ENCODE assay signal across 18 cellular contexts in genomic region chr5:173494446-173494845, GRCh38.
"Had no signal": no experiment of that assay in that cellular context is flagged by ENCODE, and none has a peak within 500 bp of the region (broad histone marks: within the 10 kb centered on the region; RNA-seq: fewer than 3 reads in every experiment).

No MANE protein-coding gene starts in this region.

- H3K9me3 Mint-ChIP-seq: activated CD4-positive, alpha-beta memory T cell treated with anti-CD3 and anti-CD28 coated beads for 36 hours; activated naive CD4-positive, alpha-beta T cell treated with anti-CD3 and anti-CD28 coated beads, Interleukin-2, amount 50 U/mL, for 24 hours had no signal

- H3K4me3 ChIP-seq: body of pancreas, coronary artery, lung, smooth muscle cell, suprapubic skin, upper lobe of left lung had no signal

- H3K9me3 ChIP-seq: body of pancreas, suprapubic skin, upper lobe of left lung had no signal

- H3K27me3 ChIP-seq: body of pancreas, upper lobe of left lung had no signal

- H3K36me3 Mint-ChIP-seq: activated CD4-positive, alpha-beta memory T cell treated with anti-CD3 and anti-CD28 coated beads for 36 hours; activated CD8-positive, alpha-beta memory T cell treated with anti-CD3 and anti-CD28 coated beads, Interleukin-2, amount 10 ng/mL, durations not matched to agents 7 days and 5 days; activated naive CD4-positive, alpha-beta T cell treated with anti-CD3 and anti-CD28 coated beads, Interleukin-2, amount 50 U/mL, for 24 hours had no signal

- H3K27ac ChIP-seq: body of pancreas, foreskin keratinocyte, suprapubic skin, upper lobe of left lung had no signal

- H3K4me2 ChIP-seq: smooth muscle cell had no signal

- H3K4me1 ChIP-seq: foreskin keratinocyte, upper lobe of left lung had no signal

- H3K4me1 Mint-ChIP-seq: activated CD4-positive, alpha-beta T cell treated with anti-CD3 and anti-CD28 coated beads for 36 hours; activated CD8-positive, alpha-beta memory T cell treated with anti-CD3 and anti-CD28 coated beads, Interleukin-2, amount 10 ng/mL, durations not matched to agents 7 days and 5 days; activated naive CD4-positive, alpha-beta T cell treated with anti-CD3 and anti-CD28 coated beads, Interleukin-2, amount 50 U/mL, for 24 hours; T-helper 17 cell had no signal

- H3K36me3 ChIP-seq: suprapubic skin, upper lobe of left lung had no signal

- H3K27ac Mint-ChIP-seq: activated CD4-positive, alpha-beta memory T cell treated with anti-CD3 and anti-CD28 coated beads for 36 hours; activated CD4-positive, alpha-beta T cell treated with anti-CD3 and anti-CD28 coated beads for 36 hours; activated CD8-positive, alpha-beta memory T cell treated with anti-CD3 and anti-CD28 coated beads, Interleukin-2, amount 10 ng/mL, durations not matched to agents 7 days and 5 days; activated naive CD4-positive, alpha-beta T cell treated with anti-CD3 and anti-CD28 coated beads, Interleukin-2, amount 50 U/mL, for 24 hours; T-helper 17 cell had no signal

- H3K4me3 Mint-ChIP-seq: activated CD4-positive, alpha-beta memory T cell treated with anti-CD3 and anti-CD28 coated beads for 36 hours; activated CD4-positive, alpha-beta T cell treated with anti-CD3 and anti-CD28 coated beads for 36 hours; activated CD8-positive, alpha-beta memory T cell treated with anti-CD3 and anti-CD28 coated beads, Interleukin-2, amount 10 ng/mL, durations not matched to agents 7 days and 5 days; activated naive CD4-positive, alpha-beta T cell treated with anti-CD3 and anti-CD28 coated beads, Interleukin-2, amount 50 U/mL, for 24 hours; T-helper 17 cell had no signal

- DNase-seq: activated CD4-positive, alpha-beta memory T cell treated with anti-CD3 and anti-CD28 coated beads for 36 hours; activated CD4-positive, alpha-beta T cell treated with anti-CD3 and anti-CD28 coated beads for 36 hours; activated CD8-positive, alpha-beta memory T cell treated with anti-CD3 and anti-CD28 coated beads, Interleukin-2, amount 10 ng/mL, durations not matched to agents 7 days and 5 days; activated effector memory CD4-positive, alpha-beta T cell treated with anti-CD3 and anti-CD28 coated beads, Interleukin-2, amount 50 U/mL, for 16 hours; activated T-cell treated with anti-CD3 and anti-CD28 coated beads, Interleukin-2, amount 50 U/mL, for 1 hour; central memory CD4-positive, alpha-beta T cell; effector CD4-positive, alpha-beta T cell; foreskin keratinocyte; retina; stimulated activated naive CD8-positive, alpha-beta T cell treated with anti-CD3 and anti-CD28 coated beads, Interleukin-15, Interleukin-2, amounts not matched to agents 100 U/mL and 50 U/mL, for 24 hours; T-helper 17 cell; upper lobe of left lung had no signal
